ENCODE assay signal across 8 cellular contexts in genomic region chr17:57849163-57849873, GRCh38. TPM values are rescaled to one million over a fixed set of nuclear protein-coding genes. Genes with fewer than 3 reads are reported as not detected.
A peak's percentile ranks its signal among the peaks of the same experiment; 100 is the strongest.
DNase-seq lines count a peak whose midpoint lies in the region; ATAC-seq and TF ChIP-seq lines count a peak whose summit lies in the region.

No MANE protein-coding gene starts in this region.

- peaks cover 10% of the 10 kb centered on the region for H3K4me1 ChIP-seq in effector memory CD4-positive, alpha-beta T cell (ENCODE audit: control insufficient read depth, insufficient read depth, low read length, poor library complexity, severe bottlenecking)
- peaks cover 42% of the 10 kb centered on the region in 2 experiments for H3K4me1 ChIP-seq in neutrophil (ENCODE audit: control insufficient read depth in 1 of 2, insufficient read depth in 1 of 2, low read depth in 1 of 2, low read length in 1 of 2)

- H3K27me3 ChIP-seq in effector memory CD4-positive, alpha-beta T cell (replicated peaks; ENCODE audit: control insufficient read depth, insufficient read depth, low read length, poor library complexity, severe bottlenecking) = no peaks in the 10 kb centered on the region
- no peaks in the 10 kb centered on the region for H3K27me3 ChIP-seq in neutrophil

- H3K36me3 ChIP-seq in effector memory CD4-positive, alpha-beta T cell (ENCODE audit: control insufficient read depth, insufficient read depth, low read length) = peaks cover 7% of the 10 kb centered on the region
- H3K36me3 ChIP-seq in neutrophil = peaks cover 8% of the 10 kb centered on the region

- DNase-seq in NCI-H524 (lab: John Stamatoyannopoulos, UW) (peak; percentile 13 to 65), occipital lobe (lab: John Stamatoyannopoulos, UW) (no peak), NCI-H226 (no peak), NCI-H128 (lab: John Stamatoyannopoulos, UW; ENCODE audit: unreplicated experiment) (no peak)
- DNase-seq in effector memory CD4-positive, alpha-beta T cell = no peak

- H3K4me3 ChIP-seq in effector memory CD4-positive, alpha-beta T cell (ENCODE audit: insufficient read depth, low read depth, low read length, poor library complexity, severe bottlenecking) = peak overlapping the region; percentile 61
- H3K4me3 ChIP-seq in neutrophil (ENCODE audit: low read depth in 1 of 2, low read length in 1 of 2) = peak overlapping the region; percentile 69 to 76

- TF ChIP-seq CTCF in neutrophil (IDR thresholded peaks at IDR 0.05) = no peak

- peak overlapping the region; percentile 91 for H3K27ac ChIP-seq in effector memory CD4-positive, alpha-beta T cell (ENCODE audit: insufficient read depth, low read length, poor library complexity, severe bottlenecking)
- peak overlapping the region; percentile 90 for H3K27ac ChIP-seq in neutrophil

- H3K9me3 ChIP-seq in effector memory CD4-positive, alpha-beta T cell (ENCODE audit: control insufficient read depth, low read length) = no peaks in the 10 kb centered on the region
- no peaks in the 10 kb centered on the region for H3K9me3 ChIP-seq in neutrophil

- ATAC-seq in GM19023 (IDR thresholded peaks at IDR 0.05; ENCODE audit: unreplicated experiment) (peak; percentile 34), HG03159 (IDR thresholded peaks at IDR 0.05; ENCODE audit: unreplicated experiment) (no peak)

RNA-seq across cellular contexts. Expression of gene MRPS23, which starts 0.5 kb away (rescaled TPM):
- total RNA-seq in occipital lobe = 27.9 TPM

Comparison
In these comparisons a context has a peak if more than half of its experiments do, and no peak if none do; other contexts are left out.
1. DNase-seq: peak in NCI-H524 (2 of 2); none in effector memory CD4-positive, alpha-beta T cell (0 of 3), occipital lobe (single experiment), NCI-H226 (single experiment) and NCI-H128 (single experiment).